19 cellular contexts compared by ENCODE assay signal in the genomic region with DNA sequence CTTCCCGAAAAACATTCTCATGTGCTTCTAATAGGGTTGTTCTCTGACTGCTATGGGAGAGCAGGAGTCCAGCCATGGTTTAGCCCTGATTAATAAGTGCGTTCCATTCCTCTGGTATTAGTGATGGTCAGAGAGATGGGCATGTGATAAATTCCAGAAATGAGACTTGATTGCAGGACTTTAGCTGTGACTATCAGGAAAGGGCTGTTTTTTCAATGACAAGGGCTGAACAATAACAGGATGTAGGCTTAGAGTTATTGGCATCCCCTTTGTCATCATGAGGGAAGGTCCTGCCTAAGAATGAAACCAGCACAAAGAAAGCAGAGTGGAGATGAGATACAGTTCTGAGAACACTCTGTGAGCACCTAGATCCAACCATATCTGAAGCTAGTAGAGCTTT.
DNase-seq lines count a peak whose midpoint lies in the region; ATAC-seq, FAIRE-seq and TF ChIP-seq lines count a peak whose summit lies in the region.
"Had no signal": no experiment of that assay in that cellular context is flagged by ENCODE, and none has a peak within 500 bp of the region (broad histone marks: within the 10 kb centered on the region; RNA-seq: fewer than 3 reads in every experiment).

No MANE protein-coding gene starts in this region.

- H3K27me3 Mint-ChIP-seq in HFFc6 (ENCODE audit: insufficient read depth), result peaks cover 12% of the 10 kb centered on the region
- peaks cover 62% of the 10 kb centered on the region for H3K27me3 Mint-ChIP-seq in CD8-positive, alpha-beta T cell (ENCODE audit: low read depth)

- H3K4me3 ChIP-seq in A673 (ENCODE audit: low read depth, low read length, poor library complexity, severe bottlenecking), result no peak overlapping the region
- no peak overlapping the region for H3K4me3 ChIP-seq in CD8-positive, alpha-beta T cell (ENCODE audit: low read depth, low read length)
- H3K4me3 ChIP-seq: GM23338 had no signal

- H3K4me1 Mint-ChIP-seq in HFFc6 (ENCODE audit: low read depth), result peaks cover 34% of the 10 kb centered on the region
- H3K4me1 Mint-ChIP-seq in CD8-positive, alpha-beta T cell (ENCODE audit: low read depth), result peaks cover 8% of the 10 kb centered on the region

- TF ChIP-seq CTCF in HFFc6 (IDR thresholded peaks at IDR 0.05) (no peak), A673 (conservative IDR thresholded peaks at IDR 0.05; ENCODE audit: low read depth, low read length) (no peak)
- no peak for TF ChIP-seq CTCF in CD8-positive, alpha-beta T cell (IDR thresholded peaks at IDR 0.05)

- no peaks in the 10 kb centered on the region for H3K36me3 Mint-ChIP-seq in HFFc6 (ENCODE audit: low read depth)
- no peaks in the 10 kb centered on the region for H3K36me3 Mint-ChIP-seq in CD8-positive, alpha-beta T cell
- H3K36me3 Mint-ChIP-seq: CD4-positive, CD25-positive, alpha-beta regulatory T cell had no signal

- intact Hi-C loops in A673 (cut with micrococcal nuclease; ENCODE audit: unreplicated experiment), result no loop called here
- intact Hi-C loops in CD8-positive, alpha-beta T cell (cut with DNase I, micrococcal nuclease), result no loop called here

- CTCF ChIA-PET in A673 (lab: Charles Lee), result no interaction called here
- CTCF ChIA-PET in CD8-positive, alpha-beta T cell (lab: Charles Lee), result no interaction called here

- no TSS peak for BruUV-seq in A673 (replicated peaks; lab: Mats Ljungman, UMichigan)

- no peaks in the 10 kb centered on the region for H3K27me3 ChIP-seq in A673 (replicated peaks; ENCODE audit: insufficient read depth, low read depth, low read length, poor library complexity)
- no peaks in the 10 kb centered on the region for H3K27me3 ChIP-seq in CD8-positive, alpha-beta T cell (ENCODE audit: insufficient read depth, low read length)
- H3K27me3 ChIP-seq: BE2C had no signal

- H3K9me3 ChIP-seq in A673 (ENCODE audit: low read depth, low read length, poor library complexity, severe bottlenecking), result no peaks in the 10 kb centered on the region
- no peaks in the 10 kb centered on the region for H3K9me3 ChIP-seq in CD8-positive, alpha-beta T cell (ENCODE audit: low read length)
- H3K9me3 ChIP-seq: BE2C had no signal

- H3K9me3 Mint-ChIP-seq in HFFc6, result no peaks in the 10 kb centered on the region
- peaks cover 15% of the 10 kb centered on the region for H3K9me3 Mint-ChIP-seq in CD8-positive, alpha-beta T cell
- H3K9me3 Mint-ChIP-seq: GM23338 had no signal

- H3K27ac Mint-ChIP-seq in HFFc6, result no peak overlapping the region
- no peak overlapping the region for H3K27ac Mint-ChIP-seq in CD8-positive, alpha-beta T cell
- H3K27ac Mint-ChIP-seq: CD4-positive, CD25-positive, alpha-beta regulatory T cell; GM23338 had no signal

- H3K36me3 ChIP-seq in A673 (ENCODE audit: insufficient read depth, low read length, poor library complexity, severe bottlenecking), result no peaks in the 10 kb centered on the region
- H3K36me3 ChIP-seq in CD8-positive, alpha-beta T cell (ENCODE audit: insufficient read depth, low read length), result no peaks in the 10 kb centered on the region
- H3K36me3 ChIP-seq: BE2C had no signal

- no peak overlapping the region for H3K4me3 Mint-ChIP-seq in HFFc6
- no peak overlapping the region for H3K4me3 Mint-ChIP-seq in CD8-positive, alpha-beta T cell
- H3K4me3 Mint-ChIP-seq: CD4-positive, CD25-positive, alpha-beta regulatory T cell; GM23338 had no signal

- no peak overlapping the region for H3K27ac ChIP-seq in A673 (ENCODE audit: low read depth, low read length, poor library complexity, severe bottlenecking)
- H3K27ac ChIP-seq in CD8-positive, alpha-beta T cell (ENCODE audit: low read depth, low read length), result no peak overlapping the region
- H3K27ac ChIP-seq: HL-60 had no signal

- POLR2A ChIA-PET in A673 (lab: Charles Lee; ENCODE audit: low non-redundant PET), result no interaction called here
- POLR2A ChIA-PET in CD8-positive, alpha-beta T cell (lab: Charles Lee), result no interaction called here

- DNase-seq in HFFc6, result peak; percentile 46
- peak; percentile 60 to 89 for DNase-seq in dermis microvascular lymphatic vessel endothelial cell (ENCODE audit: low read depth in 2 of 2)
- DNase-seq in lung microvascular endothelial cell (ENCODE audit: low read depth in 2 of 2), result peak; percentile 69 to 82
- no peak for DNase-seq in urothelium cell line (ENCODE audit: low spot score)
- DNase-seq in A673 (ENCODE audit: low spot score), result no peak
- no peak for DNase-seq in MV-4-11 (lab: John Stamatoyannopoulos, UW)
- no peak for DNase-seq in CD8-positive, alpha-beta T cell
- DNase-seq: 8988T, BE2C, C1 segment of cervical spinal cord, DMS153, DMS79, GF-D8, HCEC 1CT, IMR-90 had no signal

- no peak for ATAC-seq in CD8-positive, alpha-beta T cell

- H3K4me1 ChIP-seq in A673 (ENCODE audit: insufficient read depth, low read length, poor library complexity, severe bottlenecking), result no peaks in the 10 kb centered on the region
- no peaks in the 10 kb centered on the region for H3K4me1 ChIP-seq in CD8-positive, alpha-beta T cell (ENCODE audit: insufficient read depth, low read length)

- FAIRE-seq in urothelium cell line (lab: Jason Lieb, UNC), result peak; percentile 46
- FAIRE-seq: H54 had no signal

Comparison
In these comparisons a context has a peak if more than half of its experiments do, and no peak if none do; other contexts are left out.
1. DNase-seq: peak in HFFc6 (single experiment), dermis microvascular lymphatic vessel endothelial cell (2 of 2) and lung microvascular endothelial cell (2 of 2); none in urothelium cell line (single experiment), A673 (single experiment), MV-4-11 (single experiment) and CD8-positive, alpha-beta T cell (0 of 7).